13 cellular contexts compared by ENCODE assay signal in genomic region chr17:80103061-80103481, GRCh38. TPM values are rescaled to one million over a fixed set of nuclear protein-coding genes. Genes with fewer than 3 reads are reported as not detected.
DNase-seq lines count a peak whose midpoint lies in the region; ATAC-seq and TF ChIP-seq lines count a peak whose summit lies in the region.
"Had no signal": no experiment of that assay in that cellular context is flagged by ENCODE, and none has a peak within 500 bp of the region (broad histone marks: within the 10 kb centered on the region; RNA-seq: fewer than 3 reads in every experiment).

No MANE protein-coding gene starts in this region.

- H3K9me1 ChIP-seq in IMR-90 (ENCODE audit: insufficient read depth, low read length) = peaks cover 8% of the 10 kb centered on the region

- H3K27ac Mint-ChIP-seq in CD4-positive, CD25-positive, alpha-beta regulatory T cell = peak overlapping the region in 1 of 3 donors; percentile 49
- peak overlapping the region in 4 of 10 donors; percentile 0 to 66 (median 30) for H3K27ac Mint-ChIP-seq in naive thymus-derived CD8-positive, alpha-beta T cell

- no peak for TF ChIP-seq CTCF in IMR-90 (conservative IDR thresholded peaks at IDR 0.05; ENCODE audit: low read depth, low read length)
- TF ChIP-seq CTCF in breast epithelium (IDR thresholded peaks at IDR 0.05) = no peak
- TF ChIP-seq CTCF in prostate gland (IDR thresholded peaks at IDR 0.05) = no peak

- CTCF ChIA-PET in IMR-90 (lab: Yijun Ruan, JAX) = no interaction called here

- no peaks in the 10 kb centered on the region for H3K36me3 ChIP-seq in CD4-positive, CD25-positive, alpha-beta regulatory T cell (ENCODE audit: control insufficient read depth, insufficient read depth, low read length)
- no peaks in the 10 kb centered on the region for H3K36me3 ChIP-seq in IMR-90 (ENCODE audit: control insufficient read depth, insufficient read depth, low read length)
- H3K36me3 ChIP-seq in breast epithelium = no peaks in the 10 kb centered on the region
- H3K36me3 ChIP-seq in prostate gland = no peaks in the 10 kb centered on the region
- H3K36me3 ChIP-seq: MG63 had no signal

- dilution Hi-C loops in IMR-90 (cut with HindIII; ENCODE audit: low sequenced_read_pairs, unreplicated experiment) = no loop called here

- peaks cover 0 to 5% (median 0%) of the 10 kb centered on the region in 7 donors for H3K9me3 Mint-ChIP-seq in CD4-positive, CD25-positive, alpha-beta regulatory T cell
- H3K9me3 Mint-ChIP-seq in naive thymus-derived CD8-positive, alpha-beta T cell = no peaks in the 10 kb centered on the region

- peaks cover 19% of the 10 kb centered on the region for H3K4me1 ChIP-seq in CD4-positive, CD25-positive, alpha-beta regulatory T cell (ENCODE audit: control insufficient read depth, insufficient read depth, low read length, poor library complexity, severe bottlenecking)
- H3K4me1 ChIP-seq in IMR-90 (ENCODE audit: control insufficient read depth, insufficient read depth, low read length) (peaks cover 6% of the 10 kb centered on the region), breast epithelium (peaks cover 10% of the 10 kb centered on the region in 2 donors), prostate gland (replicated peaks) (peaks cover 3% of the 10 kb centered on the region)

- H4K5ac ChIP-seq in IMR-90 (ENCODE audit: low read depth, low read length) = no peak overlapping the region

- H3K4me2 ChIP-seq in IMR-90 (ENCODE audit: low read depth, low read length) = no peak overlapping the region

- no peak for ATAC-seq in CD4-positive, CD25-positive, alpha-beta regulatory T cell (ENCODE audit: low read depth in 2 of 2)
- ATAC-seq in IMR-90 (ENCODE audit: low read depth) (no peak), GM18873 (IDR thresholded peaks at IDR 0.05; ENCODE audit: low FRiP score, unreplicated experiment) (no peak)
- ATAC-seq in naive thymus-derived CD8-positive, alpha-beta T cell = no peak
- ATAC-seq: right cardiac atrium had no signal

- H2BK120ac ChIP-seq in IMR-90 (ENCODE audit: low read depth, low read length) = no peak overlapping the region

- no peak overlapping the region for H3K9ac ChIP-seq in IMR-90 (ENCODE audit: low read depth, low read length)

- intact Hi-C loops in IMR-90 (cut with micrococcal nuclease) = loop anchor here (5.0 kb wide), 1 partner anchor 44 kb away; the partner anchor contains the start of gene EIF4A3
- intact Hi-C loops in breast epithelium (cut with DNase I; ENCODE audit: low total_unique reads) = no loop called here
- intact Hi-C loops in prostate gland (cut with DNase I) = loop anchor here (5.0 kb wide), 1 partner anchor 66 kb away; the partner anchor contains the start of genes CCDC40 and TBC1D16

- H2AFZ ChIP-seq in IMR-90 (replicated peaks; ENCODE audit: low read length, poor library complexity) = no peak overlapping the region

- H3K4me1 Mint-ChIP-seq in CD4-positive, CD25-positive, alpha-beta regulatory T cell = peaks cover 8 to 29% (median 17%) of the 10 kb centered on the region in 4 donors
- peaks cover 17 to 33% (median 32%) of the 10 kb centered on the region in 4 donors for H3K4me1 Mint-ChIP-seq in naive thymus-derived CD8-positive, alpha-beta T cell

- no peak overlapping the region for H3K4ac ChIP-seq in IMR-90 (ENCODE audit: low read depth, low read length)

- H4K20me1 ChIP-seq in IMR-90 (ENCODE audit: insufficient read depth, low read length) = no peaks in the 10 kb centered on the region

- peak overlapping the region; percentile 58 for H2AK9ac ChIP-seq in IMR-90 (replicated peaks; ENCODE audit: low read depth, low read length, poor library complexity)

- no peaks in the 10 kb centered on the region for H3K36me3 Mint-ChIP-seq in CD4-positive, CD25-positive, alpha-beta regulatory T cell
- H3K36me3 Mint-ChIP-seq in naive thymus-derived CD8-positive, alpha-beta T cell = no peaks in the 10 kb centered on the region

- no peak overlapping the region for H3K27ac ChIP-seq in CD4-positive, CD25-positive, alpha-beta regulatory T cell (ENCODE audit: insufficient read depth, low read length, poor library complexity, severe bottlenecking)
- H3K27ac ChIP-seq in IMR-90 (ENCODE audit: insufficient read depth, low read length) (no peak overlapping the region), breast epithelium (peak overlapping the region; percentile 83 to 96), prostate gland (no peak overlapping the region)
- H3K27ac ChIP-seq: HL-60 had no signal

- H2BK20ac ChIP-seq in IMR-90 (ENCODE audit: low read depth, low read length) = no peak overlapping the region

- no peaks in the 10 kb centered on the region for H3K27me3 ChIP-seq in CD4-positive, CD25-positive, alpha-beta regulatory T cell (ENCODE audit: control insufficient read depth, insufficient read depth, low read length)
- no peaks in the 10 kb centered on the region for H3K27me3 ChIP-seq in IMR-90 (ENCODE audit: control insufficient read depth, insufficient read depth, low read length)
- H3K27me3 ChIP-seq in breast epithelium = no peaks in the 10 kb centered on the region
- no peaks in the 10 kb centered on the region for H3K27me3 ChIP-seq in prostate gland (replicated peaks; ENCODE audit: insufficient read depth)
- H3K27me3 ChIP-seq: MG63 had no signal

- 90% methylated on average over 2 of the region's 10 CpGs; no CpG with 5 or more reads in 1 of the 2 experiments for WGBS in IMR-90 (ENCODE audit: extremely low coverage in 2 of 2, insufficient read length in 1 of 2), 2 experiments
- WGBS in prostate gland = 71% methylated on average over 10 of the region's 10 CpGs

- no peak for TF ChIP-seq RAD21 in IMR-90 (IDR thresholded peaks at IDR 0.05; ENCODE audit: low read length)

- in situ Hi-C loops in IMR-90 (cut with MboI; ENCODE audit: low sequenced_read_pairs) = no loop called here

- no peaks in the 10 kb centered on the region for H3K9me3 ChIP-seq in CD4-positive, CD25-positive, alpha-beta regulatory T cell (ENCODE audit: control insufficient read depth in 2 of 2, low read length in 2 of 2)
- H3K9me3 ChIP-seq in IMR-90 (ENCODE audit: control insufficient read depth, insufficient read depth, low read length) = no peaks in the 10 kb centered on the region
- no peaks in the 10 kb centered on the region for H3K9me3 ChIP-seq in breast epithelium
- H3K9me3 ChIP-seq in prostate gland = no peaks in the 10 kb centered on the region
- H3K9me3 ChIP-seq: MG63 had no signal

- H3K23ac ChIP-seq in IMR-90 (ENCODE audit: low read depth, low read length) = no peak overlapping the region

- POLR2A ChIA-PET in IMR-90 (lab: Charles Lee; ENCODE audit: unreplicated experiment) = no interaction called here
- POLR2A ChIA-PET in naive thymus-derived CD8-positive, alpha-beta T cell (lab: Charles Lee) = interaction anchor here (2.2 kb wide), 1 partner anchor 43 kb away, joined by 14 read pairs; no protein-coding TSS in a partner anchor

- TF ChIP-seq POLR2A in IMR-90 (IDR thresholded peaks at IDR 0.05; ENCODE audit: low read depth, low read length) = no peak
- TF ChIP-seq POLR2A in breast epithelium (IDR thresholded peaks at IDR 0.05) = no peak
- no peak for TF ChIP-seq POLR2A in prostate gland (IDR thresholded peaks at IDR 0.05)

- peak overlapping the region; percentile 79 to 93 (median 86) for H3K4me3 Mint-ChIP-seq in CD4-positive, CD25-positive, alpha-beta regulatory T cell
- peak overlapping the region in 9 of 10 donors; percentile 16 to 89 (median 71) for H3K4me3 Mint-ChIP-seq in naive thymus-derived CD8-positive, alpha-beta T cell

- H2BK15ac ChIP-seq in IMR-90 (ENCODE audit: low read depth, low read length) = no peak overlapping the region

- H4K91ac ChIP-seq in IMR-90 (ENCODE audit: insufficient read depth, low read depth, low read length) = no peak overlapping the region

- peaks cover 15% of the 10 kb centered on the region for H3K27me3 Mint-ChIP-seq in CD4-positive, CD25-positive, alpha-beta regulatory T cell
- no peaks in the 10 kb centered on the region for H3K27me3 Mint-ChIP-seq in naive thymus-derived CD8-positive, alpha-beta T cell

- no peak for DNase-seq in CD4-positive, CD25-positive, alpha-beta regulatory T cell
- DNase-seq in IMR-90 = no peak
- DNase-seq in breast epithelium (ENCODE audit: low spot score in 2 of 2) = peak in 1 of 2 donors; percentile 66
- DNase-seq in naive thymus-derived CD8-positive, alpha-beta T cell = no peak
- DNase-seq in SKM-1 treated with dmso at 0.1 percent for 144 hours (lab: John Stamatoyannopoulos, UW; ENCODE audit: unreplicated experiment) = no peak
- no peak for DNase-seq in prostate gland (ENCODE audit: low spot score)
- DNase-seq in NCI-H345 (lab: John Stamatoyannopoulos, UW) = no peak
- DNase-seq: MG63, midbrain, NCI-H2171 had no signal

- no peak overlapping the region for H4K8ac ChIP-seq in IMR-90 (ENCODE audit: low read depth in 2 of 2, low read length in 2 of 2)

- H2BK5ac ChIP-seq in IMR-90 (ENCODE audit: low read depth, low read length, poor library complexity, severe bottlenecking) = no peak overlapping the region

- no peak overlapping the region for H3K56ac ChIP-seq in IMR-90 (ENCODE audit: extremely low read depth, insufficient read depth, low read length)

- no peak overlapping the region for H3K14ac ChIP-seq in IMR-90 (replicated peaks; ENCODE audit: low read depth, low read length)

- no peak overlapping the region for H3K18ac ChIP-seq in IMR-90 (ENCODE audit: low read depth, low read length)

- no peak overlapping the region for H2AK5ac ChIP-seq in IMR-90 (ENCODE audit: low read depth, low read length)

- no TSS peak for BruUV-seq in IMR-90 (replicated peaks; lab: Mats Ljungman, UMichigan)

- no peak overlapping the region for H3K4me3 ChIP-seq in CD4-positive, CD25-positive, alpha-beta regulatory T cell (ENCODE audit: low read depth, low read length)
- H3K4me3 ChIP-seq in IMR-90 (ENCODE audit: insufficient read depth, low read depth, low read length) (no peak overlapping the region), breast epithelium (peak overlapping the region in 1 of 3 donors; percentile 84), prostate gland (no peak overlapping the region)
- H3K4me3 ChIP-seq: MG63 had no signal

- H3K79me1 ChIP-seq in IMR-90 (ENCODE audit: low read depth in 1 of 2, low read length in 2 of 2) = peaks cover 0 to 14% of the 10 kb centered on the region in 2 experiments; a peak in 3 of 4 replicates

RNA-seq across cellular contexts. Expression of gene GAA, which starts 1.7 kb away (rescaled TPM):
- total RNA-seq in CD4-positive, CD25-positive, alpha-beta regulatory T cell = 22.0 TPM
- 10 to 100 TPM in 2 of 4 donors, 1 to 10 TPM in 2; 9.8 to 13.6 (median 10.8) TPM for polyA plus RNA-seq in CD4-positive, CD25-positive, alpha-beta regulatory T cell
- total RNA-seq in IMR-90 (2012; rRNA removed) (2.2 and 3.3 TPM in 2 replicates), breast epithelium (10 to 100 TPM; 40.6 to 80.3 (median 56.5) TPM), prostate gland (100 to 1,000 TPM; 167 to 217 TPM)
- polyA plus RNA-seq in IMR-90 (2012; rRNA removed) = 14.0 and 14.8 TPM in 2 replicates
- polyA plus RNA-seq in IMR-90 (2012; cell fraction: cytosol; rRNA removed) = 11.4 and 20.5 TPM in 2 replicates
- 47.4 and 93.1 TPM in 2 replicates for polyA plus RNA-seq in IMR-90 (2012; cell fraction: nucleus; rRNA removed; ENCODE audit: low replicate concordance)
- total RNA-seq in naive thymus-derived CD8-positive, alpha-beta T cell = 10 to 100 TPM; 44.1 to 51.3 TPM
- polyA plus RNA-seq in naive thymus-derived CD8-positive, alpha-beta T cell = 10 to 100 TPM in 2 of 3 donors, 1 to 10 TPM in 1; 7.9 to 13.0 (median 10.8) TPM

RNA-seq across cellular contexts. Expression of gene EIF4A3, which starts 43.9 kb away (rescaled TPM):
- 117 TPM for total RNA-seq in CD4-positive, CD25-positive, alpha-beta regulatory T cell
- 100 to 1,000 TPM in 2 of 4 donors, 10 to 100 TPM in 2; 91.7 to 122 (median 104) TPM for polyA plus RNA-seq in CD4-positive, CD25-positive, alpha-beta regulatory T cell
- total RNA-seq in IMR-90 (2012; rRNA removed) = 97.1 and 110 TPM in 2 replicates
- polyA plus RNA-seq in IMR-90 (2012; rRNA removed) = 82.4 and 85.3 TPM in 2 replicates
- polyA plus RNA-seq in IMR-90 (2012; cell fraction: cytosol; rRNA removed) = 64.2 and 83.7 TPM in 2 replicates
- polyA plus RNA-seq in IMR-90 (2012; cell fraction: nucleus; rRNA removed; ENCODE audit: low replicate concordance) = 46.8 and 170 TPM in 2 replicates
- 10 to 100 TPM; 46.2 to 93.1 (median 67.9) TPM for total RNA-seq in breast epithelium
- 10 to 100 TPM; 53.0 to 61.4 TPM for total RNA-seq in naive thymus-derived CD8-positive, alpha-beta T cell
- 10 to 100 TPM; 56.0 to 88.6 (median 58.2) TPM for polyA plus RNA-seq in naive thymus-derived CD8-positive, alpha-beta T cell
- 10 to 100 TPM; 69.7 to 72.9 TPM for total RNA-seq in prostate gland

Comparison
In these comparisons a context has a peak if more than half of its experiments do, and no peak if none do; other contexts are left out.
1. H3K27ac ChIP-seq: peak in breast epithelium (2 of 2); none in CD4-positive, CD25-positive, alpha-beta regulatory T cell (single experiment), IMR-90 (single experiment) and prostate gland (0 of 2).